Comparison of ENCODE assay signal across 9 cellular contexts in the genomic region with DNA sequence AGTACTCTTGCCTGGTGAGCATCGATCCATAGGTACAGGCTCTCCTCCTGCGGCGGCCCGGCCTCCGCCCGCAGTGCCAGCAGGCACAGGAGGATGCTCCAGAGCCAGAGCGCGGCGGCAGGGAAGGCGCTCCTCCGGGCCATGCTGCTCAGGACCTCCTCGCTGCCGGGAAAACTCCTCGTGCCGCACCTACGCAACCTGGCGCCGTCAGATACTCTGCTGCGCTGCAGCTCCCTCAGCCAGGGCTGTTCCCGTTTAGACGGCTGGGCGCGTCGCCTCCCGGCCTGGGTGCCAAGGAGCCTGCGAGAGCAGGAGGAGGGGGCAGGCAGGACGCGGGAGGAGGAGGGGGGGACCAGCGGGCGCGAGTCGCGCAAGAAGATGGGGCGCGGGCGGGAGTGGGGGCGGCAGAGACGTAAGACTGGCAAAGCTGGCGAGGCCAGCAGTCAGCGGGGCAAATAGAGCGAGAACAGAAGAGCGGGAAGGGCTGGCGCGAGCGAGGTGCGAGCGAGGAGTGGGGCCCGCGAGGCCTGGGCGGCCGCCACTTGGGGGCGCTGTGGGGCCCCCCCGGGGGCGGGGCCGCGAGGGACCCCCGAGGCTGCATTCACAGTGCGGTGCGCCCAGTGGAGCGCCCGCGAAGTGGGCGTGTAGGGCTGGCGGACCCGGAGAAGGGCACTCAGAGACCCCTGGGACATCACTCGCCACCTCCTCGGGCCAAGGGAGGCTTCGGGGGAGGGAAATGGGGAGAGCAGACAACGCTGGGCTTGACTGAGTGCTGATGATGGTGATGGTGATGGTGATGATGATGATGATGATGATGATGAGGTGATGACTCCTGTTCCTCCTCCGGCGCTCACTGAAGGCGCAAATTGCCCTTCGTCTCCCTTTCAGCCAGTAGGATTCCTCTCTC. TPM values are rescaled to one million over a fixed set of nuclear protein-coding genes. Genes with fewer than 3 reads are reported as not detected.
A peak's percentile ranks its signal among the peaks of the same experiment; 100 is the strongest.
DNase-seq lines count a peak whose midpoint lies in the region; ATAC-seq and TF ChIP-seq lines count a peak whose summit lies in the region.
"Had no signal": no experiment of that assay in that cellular context is flagged by ENCODE, and none has a peak within 500 bp of the region (broad histone marks: within the 10 kb centered on the region; RNA-seq: fewer than 3 reads in every experiment).

WIF1 (minus strand) TSS at position 257 of the 907 bp plus-strand sequence; CDS start at position 143, 114 bp downstream.

- peak; percentile 66 for TF ChIP-seq CTCF in GM12864 (IDR thresholded peaks at IDR 0.05; ENCODE audit: low read depth, low read length, missing control alignments)
- peak; percentile 27 for TF ChIP-seq CTCF in colonic mucosa (IDR thresholded peaks at IDR 0.05)
- no peak for TF ChIP-seq CTCF in tibial artery (IDR thresholded peaks at IDR 0.05)

- no peaks in the 10 kb centered on the region for H3K36me3 ChIP-seq in SK-N-MC (ENCODE audit: insufficient read depth, low read length)
- no peaks in the 10 kb centered on the region for H3K36me3 ChIP-seq in colonic mucosa
- H3K36me3 ChIP-seq in tibial artery = no peaks in the 10 kb centered on the region

- DNase-seq in GM12864 (ENCODE audit: low read depth) (no peak), SK-N-MC (ENCODE audit: low read depth, low spot score) (no peak), colonic mucosa (no peak), lung microvascular endothelial cell (ENCODE audit: low read depth in 2 of 2) (peak; percentile 2 to 13), tibial artery (peak in 1 of 2 donors; percentile 63), RKO (ENCODE audit: low spot score) (no peak), NCI-H446 treated with DMSO at 0.1 percent for 48 hours (lab: John Stamatoyannopoulos, UW) (no peak)

- H3K9ac ChIP-seq in SK-N-MC (ENCODE audit: insufficient read length) (no peak within 1 kb of the TSS), colonic mucosa (ENCODE audit: low read depth in 2 of 2, low read length in 2 of 2) (no peak within 1 kb of the TSS)

- H3K9me3 ChIP-seq in SK-N-MC (ENCODE audit: low read depth, low read length) (no peaks in the 10 kb centered on the region), colonic mucosa (no peaks in the 10 kb centered on the region), tibial artery (no peaks in the 10 kb centered on the region)

- H3K4me1 ChIP-seq in colonic mucosa = peaks cover 10% of the 10 kb centered on the region
- peaks cover 0 to 10% (median 9%) of the 10 kb centered on the region in 4 donors for H3K4me1 ChIP-seq in tibial artery

- intact Hi-C loops in colonic mucosa (cut with DNase I) = loop anchor here (5.0 kb wide), 1 partner anchor 229 kb away; no protein-coding TSS in a partner anchor
- intact Hi-C loops in tibial artery (cut with DNase I; ENCODE audit: low total_unique reads) = loop anchor here (5.0 kb wide), 1 partner anchor 229 kb away; no protein-coding TSS in a partner anchor

- peaks cover 36% of the 10 kb centered on the region for H3K27me3 ChIP-seq in colonic mucosa
- peaks cover 0 to 65% of the 10 kb centered on the region in 2 donors for H3K27me3 ChIP-seq in tibial artery

- H3K27ac ChIP-seq in SK-N-MC (no peak within 1 kb of the TSS), colonic mucosa (no peak within 1 kb of the TSS), tibial artery (no peak within 1 kb of the TSS)

- peak; percentile 63 for ATAC-seq in HG02938 (IDR thresholded peaks at IDR 0.05; ENCODE audit: unreplicated experiment)

- H3K4me3 ChIP-seq in GM12864 (ENCODE audit: low read depth, low read length) (peak within 1 kb of the TSS; percentile 4), SK-N-MC (peak within 1 kb of the TSS; percentile 71), colonic mucosa (peak within 1 kb of the TSS; percentile 19), tibial artery (peak within 1 kb of the TSS; percentile 9 to 39)

RNA-seq across cellular contexts. Expression of gene WIF1, which starts in this region (rescaled TPM):
- total RNA-seq in colonic mucosa (under 1 TPM in 1 of 2 donors, not detected in 1; 0.20 TPM), lung microvascular endothelial cell (not detected in 2 replicates)
- total RNA-seq: T-helper 2 cell treated with Interferon-gamma antibody and Interleukin-4, amounts not matched to agents 100 ng/mL and 5 ng/mL, for 36 hours had no signal

Comparison
In these comparisons a context has a peak if more than half of its experiments do, and no peak if none do; other contexts are left out.
1. Peak in DNase-seq in lung microvascular endothelial cell; RNA of the gene not detected or under 1 TPM.
2. H3K4me3 ChIP-seq: peak in every context shown above with its lines; median percentile 71 in SK-N-MC; 24 in tibial artery; 19 in colonic mucosa; 4 in GM12864.
3. CTCF ChIP-seq: peak in GM12864 (single experiment) and colonic mucosa (single experiment); none in tibial artery (0 of 2).